8 cellular contexts compared by ENCODE assay signal in genomic region chr17:7851438-7852261, GRCh38. TPM values are rescaled to one million over a fixed set of nuclear protein-coding genes. Genes with fewer than 3 reads are reported as not detected.
DNase-seq lines count a peak whose midpoint lies in the region; ATAC-seq and TF ChIP-seq lines count a peak whose summit lies in the region.

No MANE protein-coding gene starts in this region.

- no peak overlapping the region for H3K27ac Mint-ChIP-seq in neural progenitor cell

- no peak overlapping the region for H3K4me3 Mint-ChIP-seq in neural progenitor cell

- no peaks in the 10 kb centered on the region for H3K9me3 Mint-ChIP-seq in neural progenitor cell

- H3K27me3 Mint-ChIP-seq in neural progenitor cell (ENCODE audit: insufficient read depth, low read depth): peaks cover 11% of the 10 kb centered on the region

- TF ChIP-seq EP300 in Ishikawa (IDR thresholded peaks at IDR 0.05; ENCODE audit: borderline replicate concordance): no peak

- H3K9ac ChIP-seq in neural progenitor cell (no peak overlapping the region), subcutaneous abdominal adipose tissue (ENCODE audit: low read length in 5 of 5) (no peak overlapping the region)

- peaks cover 22% of the 10 kb centered on the region for H3K36me3 Mint-ChIP-seq in neural progenitor cell

- DNase-seq in EL (peak; percentile 78), RWPE2 (ENCODE audit: low spot score) (peak; percentile 91), activated gamma-delta T cell (lab: John Stamatoyannopoulos, UW) (peak; percentile 79), fibroblast of villous mesenchyme (ENCODE audit: low read depth) (peak; percentile 86), neural progenitor cell (ENCODE audit: low spot score) (peak; percentile 98)

- H3K27me3 ChIP-seq in RWPE2 (ENCODE audit: insufficient read depth, poor library complexity, severe bottlenecking) (no peaks in the 10 kb centered on the region), neural progenitor cell (peaks cover 16% of the 10 kb centered on the region), subcutaneous abdominal adipose tissue (ENCODE audit: control insufficient read depth in 5 of 5, insufficient read depth in 4 of 5, low read length in 5 of 5) (no peaks in the 10 kb centered on the region)

- ATAC-seq in GM21576 (IDR thresholded peaks at IDR 0.05; ENCODE audit: unreplicated experiment) (peak; percentile 64), RWPE2 (ENCODE audit: low read depth) (peak; percentile 84)

- peak overlapping the region; percentile 6 for H3K4me3 ChIP-seq in RWPE2 (ENCODE audit: severe bottlenecking)
- no peak overlapping the region for H3K4me3 ChIP-seq in fibroblast of villous mesenchyme (ENCODE audit: low read depth, low read length)
- H3K4me3 ChIP-seq in neural progenitor cell: no peak overlapping the region
- H3K4me3 ChIP-seq in subcutaneous abdominal adipose tissue (ENCODE audit: low read depth in 1 of 5, low read length in 5 of 5): peak overlapping the region in 3 of 5 donors; percentile 17 to 23 (median 18)

- H3K27ac ChIP-seq in RWPE2 (ENCODE audit: poor library complexity, severe bottlenecking) (no peak overlapping the region), neural progenitor cell (no peak overlapping the region), subcutaneous abdominal adipose tissue (ENCODE audit: low read depth, low read length) (no peak overlapping the region)

- peaks cover 15% of the 10 kb centered on the region for H3K79me2 ChIP-seq in neural progenitor cell (ENCODE audit: low read depth)

- H3F3A ChIP-seq in neural progenitor cell (ENCODE audit: low read depth): peaks cover 62% of the 10 kb centered on the region

- H2AFZ ChIP-seq in neural progenitor cell (replicated peaks): no peak overlapping the region

- peak; percentile 97 for TF ChIP-seq CTCF in RWPE2 (IDR thresholded peaks at IDR 0.05; ENCODE audit: poor library complexity, severe bottlenecking)
- TF ChIP-seq CTCF in fibroblast of villous mesenchyme (IDR thresholded peaks at IDR 0.05; ENCODE audit: insufficient read depth, low read depth, low read length): peak; percentile 92
- peak; percentile 87 for TF ChIP-seq CTCF in neural progenitor cell (IDR thresholded peaks at IDR 0.05)

- peaks cover 89% of the 10 kb centered on the region for H4K20me1 ChIP-seq in neural progenitor cell (ENCODE audit: low read depth)

- H3K4me2 ChIP-seq in neural progenitor cell: peak overlapping the region; percentile 57

- H3K4me1 ChIP-seq in RWPE2 (ENCODE audit: insufficient read depth, poor library complexity, severe bottlenecking): no peaks in the 10 kb centered on the region
- peaks cover 37% of the 10 kb centered on the region for H3K4me1 ChIP-seq in neural progenitor cell
- H3K4me1 ChIP-seq in subcutaneous abdominal adipose tissue (ENCODE audit: control insufficient read depth in 5 of 5, insufficient read depth in 5 of 5, low read length in 5 of 5): peaks cover 0 to 34% (median 26%) of the 10 kb centered on the region in 5 donors

- TF ChIP-seq RAD21 in Ishikawa (IDR thresholded peaks at IDR 0.05; ENCODE audit: low read depth): peak; percentile 97

- H3K9me3 ChIP-seq in RWPE2 (ENCODE audit: severe bottlenecking): no peaks in the 10 kb centered on the region
- no peaks in the 10 kb centered on the region for H3K9me3 ChIP-seq in neural progenitor cell (ENCODE audit: low read depth)
- H3K9me3 ChIP-seq in subcutaneous abdominal adipose tissue (ENCODE audit: control insufficient read depth in 5 of 5, low read length in 5 of 5): no peaks in the 10 kb centered on the region

- H3K4me1 Mint-ChIP-seq in neural progenitor cell: peaks cover 21% of the 10 kb centered on the region

- H3K36me3 ChIP-seq in RWPE2 (ENCODE audit: low read depth) (peaks cover 58% of the 10 kb centered on the region), neural progenitor cell (peaks cover 9% of the 10 kb centered on the region), subcutaneous abdominal adipose tissue (ENCODE audit: control insufficient read depth in 5 of 5, insufficient read depth in 5 of 5, low read length in 5 of 5) (peaks cover 0 to 67% (median 60%) of the 10 kb centered on the region in 5 donors)

TF ChIP-seq in Ishikawa, 13 proteins besides CTCF, POLR2A, EP300 and RAD21:
- TF ChIP-seq YY1 (IDR thresholded peaks at IDR 0.05; ENCODE audit: low read depth): peak; percentile 61; the same call in 1 of the 2 replicates
- TF ChIP-seq TCF12 (IDR thresholded peaks at IDR 0.05; ENCODE audit: low read depth): peak; percentile 59
- TF ChIP-seq TEAD4 (IDR thresholded peaks at IDR 0.05): no peak
- no peak for TF ChIP-seq CEBPB (IDR thresholded peaks at IDR 0.05)
- TF ChIP-seq, protein P1, sequence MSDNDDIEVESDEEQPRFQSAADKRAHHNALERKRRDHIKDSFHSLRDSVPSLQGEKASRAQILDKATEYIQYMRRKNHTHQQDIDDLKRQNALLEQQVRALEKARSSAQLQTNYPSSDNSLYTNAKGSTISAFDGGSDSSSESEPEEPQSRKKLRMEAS (IDR thresholded peaks at IDR 0.05): peak; percentile 92
- TF ChIP-seq EGR1 (IDR thresholded peaks at IDR 0.05): no peak
- no peak; the same call in 1 of the 2 replicates for TF ChIP-seq CREB1 (IDR thresholded peaks at IDR 0.05; ENCODE audit: low read depth)
- TF ChIP-seq TAF1 (IDR thresholded peaks at IDR 0.05; ENCODE audit: low read depth): 0 out of 2 replicates have a peak, but pooled peaks have one; percentile 31
- TF ChIP-seq USF1 (IDR thresholded peaks at IDR 0.05): peak; percentile 51
- no peak for TF ChIP-seq ZBTB7A (IDR thresholded peaks at IDR 0.05; ENCODE audit: low read depth)
- no peak for TF ChIP-seq FOXM1 (IDR thresholded peaks at IDR 0.05; ENCODE audit: borderline replicate concordance, low read depth)

RNA-seq across cellular contexts. Expression of gene TMEM88, which starts 3.2 kb away (rescaled TPM):
- total RNA-seq in fibroblast of villous mesenchyme (0.43 and 1.3 TPM in 2 replicates), neural progenitor cell (ENCODE audit: low replicate concordance) (13.8 and 53.7 TPM in 2 replicates)

RNA-seq across cellular contexts. Expression of gene NAA38, which starts 5.7 kb away (rescaled TPM):
- total RNA-seq in fibroblast of villous mesenchyme (55.3 and 73.1 TPM in 2 replicates), neural progenitor cell (ENCODE audit: low replicate concordance) (8.6 and 27.4 TPM in 2 replicates)

RNA-seq across cellular contexts. Expression of gene CYB5D1, which starts 6.2 kb away (rescaled TPM):
- total RNA-seq in fibroblast of villous mesenchyme: 6.4 and 11.2 TPM in 2 replicates
- 11.5 and 12.9 TPM in 2 replicates for total RNA-seq in neural progenitor cell (ENCODE audit: low replicate concordance)

RNA-seq across cellular contexts. Expression of gene KDM6B, which starts 17.6 kb away (rescaled TPM):
- 3.0 and 5.8 TPM in 2 replicates for total RNA-seq in fibroblast of villous mesenchyme
- 6.8 and 12.3 TPM in 2 replicates for total RNA-seq in neural progenitor cell (ENCODE audit: low replicate concordance)

RNA-seq across cellular contexts. Expression of gene CHD3, which starts 36.9 kb away (rescaled TPM):
- total RNA-seq in fibroblast of villous mesenchyme (103 and 111 TPM in 2 replicates), neural progenitor cell (ENCODE audit: low replicate concordance) (12.8 and 28.0 TPM in 2 replicates)

Comparison
In these comparisons a context has a peak if more than half of its experiments do, and no peak if none do; other contexts are left out.
1. H3K4me3 ChIP-seq: peak in RWPE2 (single experiment) and subcutaneous abdominal adipose tissue (3 of 5); none in fibroblast of villous mesenchyme (single experiment) and neural progenitor cell (single experiment).
2. Peak in every context shown above with its lines, with median percentiles within 50 percentile points of each other: DNase-seq and CTCF ChIP-seq.